Comparison of ENCODE assay signal across 8 cellular contexts in the genomic region with DNA sequence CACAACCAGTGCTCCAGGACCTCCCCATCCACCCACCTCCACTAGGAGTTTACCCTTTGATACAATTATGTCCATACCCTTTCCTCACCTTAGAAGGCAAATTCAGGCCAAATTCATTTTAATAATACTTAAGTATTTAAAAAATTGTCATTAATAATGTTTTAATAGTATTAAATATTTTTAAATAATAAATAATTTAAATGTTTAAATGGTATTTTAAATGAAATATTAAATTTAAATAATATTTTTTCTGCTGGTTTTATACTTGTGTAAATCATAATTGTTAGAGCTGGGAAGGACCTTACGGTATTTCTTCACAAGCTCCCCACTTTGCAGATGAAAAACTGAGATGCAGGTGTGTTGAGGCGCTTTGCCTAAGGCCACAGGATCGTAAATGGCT.
"Had no signal": no experiment of that assay in that cellular context is flagged by ENCODE, and none has a peak within 500 bp of the region (broad histone marks: within the 10 kb centered on the region; RNA-seq: fewer than 3 reads in every experiment).

No MANE protein-coding gene starts in this region.

- H3K4me3 ChIP-seq: K562 had no signal

- H3K27ac ChIP-seq: HL-60 had no signal

- H3K27ac Mint-ChIP-seq: IgD-negative memory B cell had no signal

- DNase-seq: IMR-90, KBM-7, KG1 had no signal

- H3K4me3 Mint-ChIP-seq: IgD-negative memory B cell had no signal

- H3K4me1 Mint-ChIP-seq: IgD-negative memory B cell had no signal

- FAIRE-seq: HepG2, HTR-8/SVneo, K562 had no signal
